In the genomic region with DNA sequence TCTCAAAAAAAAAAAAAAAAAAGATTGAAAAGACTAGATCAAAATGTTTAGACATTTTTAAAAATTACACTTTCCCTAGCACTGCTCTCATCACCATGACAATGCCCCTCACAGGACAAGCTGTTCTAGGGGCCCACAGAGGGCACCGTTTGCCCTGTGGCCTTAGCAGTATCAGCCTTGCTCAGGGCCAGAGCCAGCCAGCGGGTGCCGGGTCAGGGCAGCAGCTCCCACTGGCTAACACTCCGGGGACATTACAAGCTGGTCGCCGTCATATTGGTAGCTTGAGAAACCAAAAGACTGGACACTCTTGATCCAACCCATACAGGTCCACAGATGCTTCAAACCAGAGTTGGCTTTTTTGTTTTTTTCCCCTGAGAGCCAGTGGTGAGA, we compare ENCODE assay signal across 1 cellular context.
TF ChIP-seq lines count a peak whose summit lies in the region.

No MANE protein-coding gene starts in this region.

TF ChIP-seq in H1, 55 proteins besides CTCF, POLR2A, EP300 and RAD21:
- TF ChIP-seq HDAC2 (IDR thresholded peaks at IDR 0.05; ENCODE audit: borderline replicate concordance in 1 of 2, low read depth in 2 of 2, low read length in 2 of 2) (no peak), TEAD4 (IDR thresholded peaks at IDR 0.05; ENCODE audit: low read depth, low read length) (no peak), BACH1 (IDR thresholded peaks at IDR 0.05; ENCODE audit: low read length) (no peak), TAF1 (IDR thresholded peaks at IDR 0.05; ENCODE audit: low read depth, low read length) (no peak), ZNF274 (IDR thresholded peaks at IDR 0.05; ENCODE audit: borderline replicate concordance, extremely low read depth, low read length) (no peak), RFX5 (IDR thresholded peaks at IDR 0.05; ENCODE audit: borderline replicate concordance, low read depth, low read length) (no peak), SP4 (IDR thresholded peaks at IDR 0.05; ENCODE audit: low read length) (no peak), FOSL1 (IDR thresholded peaks at IDR 0.05; ENCODE audit: insufficient read depth, low read depth, low read length) (no peak), PHF8 (conservative IDR thresholded peaks at IDR 0.05; ENCODE audit: low read depth, low read length) (no peak), SIRT6 (IDR thresholded peaks at IDR 0.05; ENCODE audit: low read length) (no peak), RNF2 (IDR thresholded peaks at IDR 0.05; ENCODE audit: borderline replicate concordance, low read depth, low read length, missing control alignments, poor library complexity, severe bottlenecking) (no peak), EZH2 (IDR thresholded peaks at IDR 0.05; ENCODE audit: low read depth, low read length, severe bottlenecking) (no peak)
- TF ChIP-seq, protein P1, sequence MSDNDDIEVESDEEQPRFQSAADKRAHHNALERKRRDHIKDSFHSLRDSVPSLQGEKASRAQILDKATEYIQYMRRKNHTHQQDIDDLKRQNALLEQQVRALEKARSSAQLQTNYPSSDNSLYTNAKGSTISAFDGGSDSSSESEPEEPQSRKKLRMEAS (IDR thresholded peaks at IDR 0.05) = no peak
TF ChIP-seq in H1: peak in this region for 0.
